Comparison of ENCODE assay signal across 1 cellular context in genomic region chr15:59587085-59587826, GRCh38.
A peak's percentile ranks its signal among the peaks of the same experiment; 100 is the strongest.
TF ChIP-seq lines count a peak whose summit lies in the region.

No MANE protein-coding gene starts in this region.

TF ChIP-seq in HEK293, 187 proteins besides CTCF, POLR2A, EP300 and RAD21 (continued from another document):
- no peak for TF ChIP-seq ZBTB11 (tag by site-specific recombination; conservative IDR thresholded peaks at IDR 0.05; ENCODE audit: low read depth)
- TF ChIP-seq ZNF610 (tag by site-specific recombination; IDR thresholded peaks at IDR 0.05; ENCODE audit: borderline replicate concordance): no peak
- no peak for TF ChIP-seq ZBTB7A (tag by site-specific recombination; IDR thresholded peaks at IDR 0.05; ENCODE audit: low read depth)
- no peak for TF ChIP-seq ZBTB10 (tag by site-specific recombination; IDR thresholded peaks at IDR 0.05)
- TF ChIP-seq OSR2 (tag by site-specific recombination; IDR thresholded peaks at IDR 0.05): 0 out of 2 replicates have a peak, but pooled peaks have one; percentile 14
- TF ChIP-seq ZNF585B (tag by site-specific recombination; IDR thresholded peaks at IDR 0.05): no peak
- no peak for TF ChIP-seq ZNF416 (tag by site-specific recombination; IDR thresholded peaks at IDR 0.05)
- peak; percentile 86 for TF ChIP-seq BCL6B (tag by site-specific recombination; IDR thresholded peaks at IDR 0.05)
- 0 out of 2 replicates have a peak, but pooled peaks have one; percentile 23 for TF ChIP-seq ZNF518A (tag by site-specific recombination; conservative IDR thresholded peaks at IDR 0.05; ENCODE audit: low read depth)
- no peak for TF ChIP-seq ZNF394 (tag by site-specific recombination; IDR thresholded peaks at IDR 0.05; ENCODE audit: borderline replicate concordance)
- TF ChIP-seq ZNF366 (tag by site-specific recombination; conservative IDR thresholded peaks at IDR 0.05): peak; percentile 47
- TF ChIP-seq ZNF341 (tag by site-specific recombination; IDR thresholded peaks at IDR 0.05; ENCODE audit: low read depth): no peak
- TF ChIP-seq ZNF248 (tag by site-specific recombination; IDR thresholded peaks at IDR 0.05): 0 out of 2 replicates have a peak, but pooled peaks have one; percentile 56
- TF ChIP-seq SP7 (tag by site-specific recombination; IDR thresholded peaks at IDR 0.05): peak; percentile 78
- TF ChIP-seq PATZ1 (tag by site-specific recombination; IDR thresholded peaks at IDR 0.05): no peak
- peak; percentile 22; the same call in 1 of the 2 replicates for TF ChIP-seq ZNF398 (tag by site-specific recombination; IDR thresholded peaks at IDR 0.05)
- 0 out of 2 replicates have a peak, but pooled peaks have one; percentile 20 for TF ChIP-seq IKZF3 (tag by site-specific recombination; IDR thresholded peaks at IDR 0.05)
- 0 out of 2 replicates have a peak, but pooled peaks have one; percentile 27 for TF ChIP-seq SCRT2 (tag by site-specific recombination; IDR thresholded peaks at IDR 0.05)
- TF ChIP-seq ZNF777 (tag by site-specific recombination; IDR thresholded peaks at IDR 0.05; ENCODE audit: borderline replicate concordance): no peak
- TF ChIP-seq ZNF2 (tag by site-specific recombination; IDR thresholded peaks at IDR 0.05): no peak
- TF ChIP-seq FEZF1 (tag by site-specific recombination; IDR thresholded peaks at IDR 0.05): 0 out of 2 replicates have a peak, but pooled peaks have one; percentile 32
- no peak for TF ChIP-seq ZNF624 (tag by site-specific recombination; IDR thresholded peaks at IDR 0.05)
- TF ChIP-seq ZNF26 (tag by site-specific recombination; IDR thresholded peaks at IDR 0.05): 0 out of 2 replicates have a peak, but pooled peaks have one; percentile 25
- 0 out of 2 replicates have a peak, but pooled peaks have one; percentile 18 for TF ChIP-seq KLF8 (tag by site-specific recombination; IDR thresholded peaks at IDR 0.05)
- TF ChIP-seq ZNF335 (tag by site-specific recombination; conservative IDR thresholded peaks at IDR 0.05): peak; percentile 47
- no peak for TF ChIP-seq RBAK (tag by site-specific recombination; IDR thresholded peaks at IDR 0.05)
- peak; percentile 77 for TF ChIP-seq ZNF148 (tag by site-specific recombination; IDR thresholded peaks at IDR 0.05; ENCODE audit: borderline replicate concordance)
